ENCODE assay signal across 19 cellular contexts in genomic region chr4:154953691-154954090, GRCh38.
"Had no signal": no experiment of that assay in that cellular context is flagged by ENCODE, and none has a peak within 500 bp of the region (broad histone marks: within the 10 kb centered on the region; RNA-seq: fewer than 3 reads in every experiment).

No MANE protein-coding gene starts in this region.

- FAIRE-seq: endothelial cell of umbilical vein, pancreas, small intestine, urothelium cell line had no signal

- H3K4me1 ChIP-seq: foreskin keratinocyte, pancreas had no signal

- DNase-seq: dermis blood vessel endothelial cell; erythroblast; foreskin keratinocyte; head of caudate nucleus; left colon; left ventricle myocardium superior; mesenchymal stem cell; naive B cell; occipital lobe; pancreas; right cardiac atrium; small intestine; stimulated activated CD4-positive, alpha-beta T cell treated with anti-CD3 and anti-CD28 coated beads, Interleukin-12 subunit alpha, Interleukin-12 subunit beta, amount 100 ng/mL, for 4 hours; stimulated activated naive CD4-positive, alpha-beta T cell treated with Interleukin-2 at 50 U/mL for 16 hours; trophoblast cell had no signal

- H3K4me3 ChIP-seq: hepatocyte, lung, pancreas had no signal

- H3K27ac ChIP-seq: foreskin keratinocyte, hepatocyte, pancreas had no signal

- H3K27me3 ChIP-seq: foreskin keratinocyte, hepatocyte, pancreas had no signal

- H3K36me3 ChIP-seq: pancreas had no signal

- H3K9me3 ChIP-seq: pancreas had no signal

- ATAC-seq: foreskin keratinocyte, left colon, left ventricle myocardium superior, pancreas, right cardiac atrium had no signal
